ENCODE assay signal across 1 cellular context in the genomic region with DNA sequence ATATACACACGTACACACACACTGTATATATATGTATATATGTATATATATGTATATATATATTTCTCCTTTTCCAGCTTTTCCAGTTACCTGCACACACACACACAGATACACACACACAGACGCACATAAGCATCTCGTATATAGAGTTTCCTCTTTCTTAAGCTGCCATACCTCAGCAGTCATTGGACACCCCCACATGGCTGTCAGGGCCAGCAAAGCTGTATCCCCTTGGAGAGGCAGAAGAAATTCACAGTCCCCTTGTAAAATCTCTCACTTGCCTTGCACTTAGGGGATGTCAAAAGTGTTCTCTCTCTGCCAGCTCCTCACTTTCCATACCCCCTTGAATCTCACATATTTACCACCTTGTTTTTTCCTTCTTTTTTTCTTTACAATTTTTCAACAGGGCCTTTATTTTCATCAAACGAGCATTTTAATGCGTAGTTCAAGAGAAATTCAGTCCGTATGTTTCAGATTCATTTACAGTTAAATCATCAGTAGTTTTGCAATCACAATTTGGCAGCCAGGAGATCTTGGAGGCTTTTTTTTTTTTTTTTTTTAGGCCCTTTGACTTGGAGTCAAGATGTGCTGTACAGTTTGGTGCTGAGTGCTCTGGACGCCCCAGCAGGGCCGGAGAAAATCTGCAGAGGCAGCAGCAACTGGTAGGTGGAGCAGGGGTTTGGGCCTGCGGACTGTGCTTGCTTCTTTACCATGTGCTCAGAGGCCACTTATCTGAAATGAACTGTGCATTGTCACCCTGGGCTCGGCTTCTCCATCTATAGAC.
TF ChIP-seq lines count a peak whose summit lies in the region.

No MANE protein-coding gene starts in this region.

TF ChIP-seq in HCT116, 20 proteins besides CTCF, POLR2A, EP300 and RAD21 (continued from another document):
- TF ChIP-seq, protein P1, sequence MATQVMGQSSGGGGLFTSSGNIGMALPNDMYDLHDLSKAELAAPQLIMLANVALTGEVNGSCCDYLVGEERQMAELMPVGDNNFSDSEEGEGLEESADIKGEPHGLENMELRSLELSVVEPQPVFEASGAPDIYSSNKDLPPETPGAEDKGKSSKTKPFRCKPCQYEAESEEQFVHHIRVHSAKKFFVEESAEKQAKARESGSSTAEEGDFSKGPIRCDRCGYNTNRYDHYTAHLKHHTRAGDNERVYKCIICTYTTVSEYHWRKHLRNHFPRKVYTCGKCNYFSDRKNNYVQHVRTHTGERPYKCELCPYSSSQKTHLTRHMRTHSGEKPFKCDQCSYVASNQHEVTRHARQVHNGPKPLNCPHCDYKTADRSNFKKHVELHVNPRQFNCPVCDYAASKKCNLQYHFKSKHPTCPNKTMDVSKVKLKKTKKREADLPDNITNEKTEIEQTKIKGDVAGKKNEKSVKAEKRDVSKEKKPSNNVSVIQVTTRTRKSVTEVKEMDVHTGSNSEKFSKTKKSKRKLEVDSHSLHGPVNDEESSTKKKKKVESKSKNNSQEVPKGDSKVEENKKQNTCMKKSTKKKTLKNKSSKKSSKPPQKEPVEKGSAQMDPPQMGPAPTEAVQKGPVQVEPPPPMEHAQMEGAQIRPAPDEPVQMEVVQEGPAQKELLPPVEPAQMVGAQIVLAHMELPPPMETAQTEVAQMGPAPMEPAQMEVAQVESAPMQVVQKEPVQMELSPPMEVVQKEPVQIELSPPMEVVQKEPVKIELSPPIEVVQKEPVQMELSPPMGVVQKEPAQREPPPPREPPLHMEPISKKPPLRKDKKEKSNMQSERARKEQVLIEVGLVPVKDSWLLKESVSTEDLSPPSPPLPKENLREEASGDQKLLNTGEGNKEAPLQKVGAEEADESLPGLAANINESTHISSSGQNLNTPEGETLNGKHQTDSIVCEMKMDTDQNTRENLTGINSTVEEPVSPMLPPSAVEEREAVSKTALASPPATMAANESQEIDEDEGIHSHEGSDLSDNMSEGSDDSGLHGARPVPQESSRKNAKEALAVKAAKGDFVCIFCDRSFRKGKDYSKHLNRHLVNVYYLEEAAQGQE (IDR thresholded peaks at IDR 0.05; ENCODE audit: low read depth) = no peak
- no peak for TF ChIP-seq EGR1 (IDR thresholded peaks at IDR 0.05; ENCODE audit: low read depth)
- TF ChIP-seq SP1 (IDR thresholded peaks at IDR 0.05; ENCODE audit: low read depth) = no peak
